Comparison of ENCODE assay signal across 8 cellular contexts in genomic region chr5:141430332-141431113, GRCh38. TPM values are rescaled to one million over a fixed set of nuclear protein-coding genes. Genes with fewer than 3 reads are reported as not detected.
DNase-seq lines count a peak whose midpoint lies in the region; ATAC-seq and TF ChIP-seq lines count a peak whose summit lies in the region.

Gene PCDHGA12 (plus strand): TSS chr5:141430507. CDS start chr5:141430760, 253 bp downstream.

- H3K4me3 ChIP-seq in adrenal gland (peak within 1 kb of the TSS in 2 of 4 donors; percentile 9 to 14), suprapubic skin (peak within 1 kb of the TSS; percentile 38)

- H3K4me3 Mint-ChIP-seq in immature natural killer cell = peak within 1 kb of the TSS; percentile 72 to 89 (median 78)

- H3K4me1 ChIP-seq in adrenal gland (replicated peaks in 1 of 2) = peaks cover 0 to 7% of the 10 kb centered on the region in 2 donors
- H3K4me1 ChIP-seq in suprapubic skin = no peaks in the 10 kb centered on the region

- TF ChIP-seq EP300 in suprapubic skin (IDR thresholded peaks at IDR 0.05) = no peak

- peaks cover 2 to 56% (median 3%) of the 10 kb centered on the region in 3 donors for H3K9me3 ChIP-seq in adrenal gland (replicated peaks in 1 of 3)
- H3K9me3 ChIP-seq in suprapubic skin = peaks cover 78% of the 10 kb centered on the region

- H3K27ac Mint-ChIP-seq in immature natural killer cell = peak within 1 kb of the TSS in 3 of 6 donors; percentile 32 to 63 (median 57)

- H3K9me3 Mint-ChIP-seq in immature natural killer cell = peaks cover 12 to 40% (median 27%) of the 10 kb centered on the region in 6 donors

- intact Hi-C loops in adrenal gland (cut with DNase I) = no loop called here

- peak; percentile 81 for ATAC-seq in GM18909 (IDR thresholded peaks at IDR 0.05; ENCODE audit: poor library complexity, unreplicated experiment)
- peak; percentile 85 for ATAC-seq in HG03432 (IDR thresholded peaks at IDR 0.05; ENCODE audit: unreplicated experiment)

- TF ChIP-seq CTCF in AG09319 (IDR thresholded peaks at IDR 0.05; ENCODE audit: low read depth, low read length) (peak; percentile 39), adrenal gland (IDR thresholded peaks at IDR 0.05) (peak; percentile 39 to 78 (median 65)), suprapubic skin (IDR thresholded peaks at IDR 0.05) (peak in 1 of 2 donors; percentile 26)

- peak; percentile 55 for DNase-seq in AG09319 (ENCODE audit: extremely low read depth, low read depth)
- peak; percentile 58 to 89 (median 76) for DNase-seq in adrenal gland
- DNase-seq in immature natural killer cell = peak in 2 of 3 donors; percentile 22 to 42
- DNase-seq in suprapubic skin (ENCODE audit: low spot score in 2 of 2) = no peak
- no peak for DNase-seq in activated gamma-delta T cell treated with Interleukin-2 at 50 U/mL for 16 hours
- no peak for DNase-seq in DMS 273 treated with DMSO at 0.1 percent for 48 hours (lab: John Stamatoyannopoulos, UW)

- H3K36me3 ChIP-seq in adrenal gland (replicated peaks in 1 of 2) (no peaks in the 10 kb centered on the region), suprapubic skin (no peaks in the 10 kb centered on the region)

- H3K27me3 Mint-ChIP-seq in immature natural killer cell (ENCODE audit: low read depth in 3 of 3) = peaks cover 32 to 49% (median 36%) of the 10 kb centered on the region in 3 donors

- H3K27me3 ChIP-seq in adrenal gland (no peaks in the 10 kb centered on the region), suprapubic skin (no peaks in the 10 kb centered on the region)

- H3K27ac ChIP-seq in adrenal gland (peak within 1 kb of the TSS in 3 of 5 donors; percentile 24 to 81 (median 42)), suprapubic skin (no peak within 1 kb of the TSS)

- H3K36me3 Mint-ChIP-seq in immature natural killer cell = peaks cover 5 to 14% (median 11%) of the 10 kb centered on the region in 3 donors

- peaks cover 19 to 22% of the 10 kb centered on the region in 2 donors for H3K4me1 Mint-ChIP-seq in immature natural killer cell

- WGBS in adrenal gland, 4 donors = 8 to 17% (median 12%) methylated on average over 32 to 33 of the region's 33 CpGs
- 10% methylated on average over 33 of the region's 33 CpGs for WGBS in suprapubic skin

- TF ChIP-seq POLR2A in adrenal gland (IDR thresholded peaks at IDR 0.05) = peak in 1 of 2 donors; percentile 37
- TF ChIP-seq POLR2A in suprapubic skin (IDR thresholded peaks at IDR 0.05) = no peak

RNA-seq across cellular contexts. Expression of gene PCDHGA12, which starts in this region (rescaled TPM):
- total RNA-seq in adrenal gland (10 to 100 TPM; 10.2 to 29.1 (median 15.0) TPM), suprapubic skin (10 to 100 TPM in 1 of 4 donors, 1 to 10 TPM in 3; 2.9 to 13.4 (median 6.6) TPM)
- polyA plus RNA-seq in adrenal gland (1 to 10 TPM in 2 of 3 donors, under 1 TPM in 1; 0.34 to 5.6 (median 3.8) TPM), immature natural killer cell (under 1 TPM in 1 of 3 donors, not detected in 2; 0.25 TPM)

Comparison
In these comparisons a context has a peak if more than half of its experiments do, and no peak if none do; other contexts are left out.
1. Peak in DNase-seq in immature natural killer cell; RNA of the gene not detected or under 1 TPM.
2. DNase-seq: peak in AG09319 (single experiment) and adrenal gland (7 of 7); none in suprapubic skin (0 of 2), activated gamma-delta T cell treated with Interleukin-2 at 50 U/mL for 16 hours (single experiment) and DMS 273 treated with DMSO at 0.1 percent for 48 hours (single experiment).